17 cellular contexts compared by ENCODE assay signal in genomic region chr19:2482354-2483038, GRCh38. TPM values are rescaled to one million over a fixed set of nuclear protein-coding genes. Genes with fewer than 3 reads are reported as not detected.
A peak's percentile ranks its signal among the peaks of the same experiment; 100 is the strongest.
DNase-seq lines count a peak whose midpoint lies in the region; ATAC-seq, FAIRE-seq and TF ChIP-seq lines count a peak whose summit lies in the region.
"Had no signal": no experiment of that assay in that cellular context is flagged by ENCODE, and none has a peak within 500 bp of the region (broad histone marks: within the 10 kb centered on the region; RNA-seq: fewer than 3 reads in every experiment).

No MANE protein-coding gene starts in this region.

- peaks cover 10% of the 10 kb centered on the region for H3K9me3 ChIP-seq in CD4-positive, alpha-beta T cell (ENCODE audit: control insufficient read depth, low read length)
- H3K9me3 ChIP-seq in HEK293 (ENCODE audit: control insufficient read depth, insufficient read depth, low read depth, low read length) (no peaks in the 10 kb centered on the region), K562 (replicated peaks; ENCODE audit: control insufficient read depth, insufficient read depth, low read depth, low read length) (no peaks in the 10 kb centered on the region)
- H3K9me3 ChIP-seq: Caco-2 had no signal

- CTCF ChIA-PET in CD4-positive, alpha-beta T cell (lab: Charles Lee) = no interaction called here
- CTCF ChIA-PET in HEK293 (lab: Yijun Ruan, JAX) = no interaction called here
- CTCF ChIA-PET in K562 (lab: Yijun Ruan, JAX; ENCODE audit: low intra/inter-chr PET ratio) = no interaction called here

- in situ Hi-C loops in K562 (cut with MboI) = no loop called here

- 13% methylated on average over 10 of the region's 12 CpGs for WGBS in K562 (ENCODE audit: insufficient coverage, low coverage, missing lambda C conversion rate)

- no peak for TF ChIP-seq CTCF in CD4-positive, alpha-beta T cell (IDR thresholded peaks at IDR 0.05)
- TF ChIP-seq CTCF in HEK293 (tag by site-specific recombination; IDR thresholded peaks at IDR 0.05) (no peak), K562 (IDR thresholded peaks at IDR 0.05 in 2 of 3, conservative IDR thresholded peaks at IDR 0.05 in 1 of 3; ENCODE audit: insufficient read depth in 2 of 3, low read depth in 1 of 3, low read length in 3 of 3) (no peak), mesothelial cell of epicardium (IDR thresholded peaks at IDR 0.05; ENCODE audit: unreplicated experiment) (no peak)

- no peak for TF ChIP-seq RAD21 in K562 (CRISPR knock-in tag; conservative IDR thresholded peaks at IDR 0.05 in 1 of 2, IDR thresholded peaks at IDR 0.05 in 1 of 2)

- no peak overlapping the region for H3K27ac ChIP-seq in CD4-positive, alpha-beta T cell (ENCODE audit: low read depth, low read length)
- H3K27ac ChIP-seq in HEK293 (ENCODE audit: extremely low read depth, low read depth, low read length) (no peak overlapping the region), K562 (ENCODE audit: extremely low read depth, low read depth, low read length) (no peak overlapping the region)
- H3K27ac ChIP-seq: GM23248 had no signal

- H4K20me1 ChIP-seq in K562 (replicated peaks; ENCODE audit: control insufficient read depth, insufficient read depth, low read length) = 0 out of 2 replicates have a peak, but pooled peaks cover 5% of the 10 kb centered on the region

- H3K4me3 Mint-ChIP-seq in CD4-positive, alpha-beta T cell = peak overlapping the region; percentile 7
- H3K4me3 Mint-ChIP-seq in mesothelial cell of epicardium = no peak overlapping the region
- H3K4me3 Mint-ChIP-seq: CD8-positive, alpha-beta T cell had no signal

- no peak for TF ChIP-seq POLR2A in K562 (conservative IDR thresholded peaks at IDR 0.05)

- peaks cover 14% of the 10 kb centered on the region for H3K4me1 Mint-ChIP-seq in CD4-positive, alpha-beta T cell (ENCODE audit: low read depth)
- peaks cover 11% of the 10 kb centered on the region for H3K4me1 Mint-ChIP-seq in mesothelial cell of epicardium

- H3K4me1 ChIP-seq in HEK293 (ENCODE audit: control insufficient read depth, insufficient read depth, low read length) = peaks cover 5% of the 10 kb centered on the region
- H3K4me1 ChIP-seq in K562 (replicated peaks in 1 of 2; ENCODE audit: control insufficient read depth in 2 of 2, insufficient read depth in 2 of 2, low read length in 2 of 2) = peaks cover 0 to 13% of the 10 kb centered on the region in 2 experiments; a peak in 2 of 5 replicates
- H3K4me1 ChIP-seq: Caco-2 had no signal

- intact Hi-C loops in CD4-positive, alpha-beta T cell (cut with DNase I, micrococcal nuclease) = loop anchor here in 1 of 2 experiments (10.0 kb wide), 1 partner anchor 52 kb away; no protein-coding TSS in a partner anchor
- intact Hi-C loops in K562 (cut with micrococcal nuclease) = no loop called here

- H3K4me3 ChIP-seq in HEK293 (ENCODE audit: low read depth, low read length) = no peak overlapping the region
- no peak overlapping the region for H3K4me3 ChIP-seq in K562
- H3K4me3 ChIP-seq: GM23248 had no signal

- H3K9me1 ChIP-seq in K562 (ENCODE audit: control insufficient read depth, insufficient read depth, low read length) = no peaks in the 10 kb centered on the region

- H3K27ac Mint-ChIP-seq in CD4-positive, alpha-beta T cell = no peak overlapping the region
- H3K27ac Mint-ChIP-seq in mesothelial cell of epicardium = no peak overlapping the region
- H3K27ac Mint-ChIP-seq: CD8-positive, alpha-beta T cell had no signal

- H3K27me3 Mint-ChIP-seq in CD4-positive, alpha-beta T cell = no peaks in the 10 kb centered on the region
- no peaks in the 10 kb centered on the region for H3K27me3 Mint-ChIP-seq in mesothelial cell of epicardium (ENCODE audit: low read depth)

- H3K79me2 ChIP-seq in K562 (ENCODE audit: control insufficient read depth, insufficient read depth, low read length) = no peaks in the 10 kb centered on the region

- no peak for ATAC-seq in CD4-positive, alpha-beta T cell (ENCODE audit: poor library complexity)
- ATAC-seq in K562 = no peak
- ATAC-seq: CD8-positive, alpha-beta T cell had no signal

- no peaks in the 10 kb centered on the region for H3K27me3 ChIP-seq in CD4-positive, alpha-beta T cell (ENCODE audit: control insufficient read depth, insufficient read depth, low read length)
- H3K27me3 ChIP-seq in K562 (ENCODE audit: control insufficient read depth in 2 of 2, insufficient read depth in 2 of 2, low read length in 2 of 2) = peaks cover 6 to 43% of the 10 kb centered on the region in 2 experiments; a peak in 4 of 5 replicates

- FAIRE-seq in K562 (lab: Jason Lieb, UNC) (no peak), HTR-8/SVneo (lab: Jason Lieb, UNC) (no peak)
- FAIRE-seq: G401.6, GM19239, H1 had no signal

- TF ChIP-seq EP300 in K562 (IDR thresholded peaks at IDR 0.05; ENCODE audit: low read length) = no peak

- POLR2A ChIA-PET in CD4-positive, alpha-beta T cell (lab: Charles Lee) = no interaction called here
- POLR2A ChIA-PET in HEK293 (lab: Yijun Ruan, JAX) (no interaction called here), K562 (lab: Yijun Ruan, JAX) (no interaction called here)

- H3K36me3 Mint-ChIP-seq in CD4-positive, alpha-beta T cell (ENCODE audit: low read depth) = peaks cover 10% of the 10 kb centered on the region
- peaks cover 4% of the 10 kb centered on the region for H3K36me3 Mint-ChIP-seq in mesothelial cell of epicardium

- H3K9me3 Mint-ChIP-seq in CD4-positive, alpha-beta T cell = peaks cover 3% of the 10 kb centered on the region
- H3K9me3 Mint-ChIP-seq in mesothelial cell of epicardium = peaks cover 11% of the 10 kb centered on the region

- no peak overlapping the region for H3K4me2 ChIP-seq in K562 (ENCODE audit: insufficient read depth, low read length)

- H2AFZ ChIP-seq in K562 (ENCODE audit: low read depth, low read length) = no peak overlapping the region
- H2AFZ ChIP-seq: GM23248 had no signal

- no peak for DNase-seq in CD4-positive, alpha-beta T cell
- DNase-seq in K562 (ENCODE audit: extremely low read depth in 1 of 4, low spot score in 3 of 4) (no peak), glomerular visceral epithelial cell (ENCODE audit: extremely low spot score) (no peak), HTR-8/SVneo (ENCODE audit: insufficient read length, low spot score) (no peak), mesothelial cell of epicardium (ENCODE audit: low spot score in 2 of 2, unreplicated experiment in 2 of 2) (no peak)
- DNase-seq: C1 segment of cervical spinal cord; Caco-2; CD8-positive, alpha-beta T cell; DMS153; DND-41; H7; HCEC 1CT had no signal

- no TSS peak for BruUV-seq in K562 (replicated peaks; lab: Mats Ljungman, UMichigan)

- H3K36me3 ChIP-seq in HEK293 (ENCODE audit: control insufficient read depth in 2 of 2, insufficient read depth in 1 of 2, low read length in 2 of 2) (no peaks in the 10 kb centered on the region), K562 (ENCODE audit: control insufficient read depth, insufficient read depth, low read length) (no peaks in the 10 kb centered on the region)

- H3K9ac ChIP-seq in K562 (ENCODE audit: insufficient read depth in 1 of 2, low read depth in 2 of 2, low read length in 2 of 2) = no peak overlapping the region
- H3K9ac ChIP-seq: GM23248 had no signal

RNA-seq across cellular contexts. Expression of gene GADD45B, which starts 6.6 kb away (rescaled TPM):
- total RNA-seq in CD4-positive, alpha-beta T cell = 100 to 1,000 TPM; 284 to 285 TPM
- total RNA-seq in K562 (2011; cell fraction: chromatin; rRNA removed; ENCODE audit: low replicate concordance) = 7.1 and 17.3 TPM in 2 replicates
- total RNA-seq in K562 (2011; cell fraction: nucleolus; rRNA removed) = 18.6 and 27.0 TPM in 2 replicates
- total RNA-seq in K562 (2011; cell fraction: nucleoplasm; rRNA removed) = 12.8 and 19.0 TPM in 2 replicates
- total RNA-seq in K562 (2014; rRNA removed) (3.9 and 4.1 TPM in 2 replicates), K562 (2014; rRNA removed; fragmentation: Illumina TruSeq; extraction: Trizol) (1.7 and 2.1 TPM in 2 replicates), K562 (2015; rRNA removed; fragmentation: Illumina TruSeq; extraction: Trizol) (1.9 and 2.0 TPM in 2 replicates), K562 (2021) (2.9 and 3.1 TPM in 2 replicates), mesothelial cell of epicardium (80.0 to 84.4 TPM (median 84.1 TPM) in 3 replicates)
- polyA plus RNA-seq in K562 (2011; rRNA removed) (2.7 and 4.7 TPM in 2 replicates), K562 (2014; fragmentation: Illumina TruSeq; extraction: Trizol) (0.79 and 1.0 TPM in 2 replicates), K562 (2014; fragmentation: Nextera tagmentation; extraction: Ambion mirVana) (under 1 TPM; 0.06 to 0.18 TPM), K562 (2014; rRNA removed) (2.5 and 2.7 TPM in 2 replicates)
- 5.2 and 6.5 TPM in 2 replicates for polyA plus RNA-seq in K562 (2011; cell fraction: cytosol; rRNA removed)
- 8.7 and 19.6 TPM in 2 replicates for polyA plus RNA-seq in K562 (2011; cell fraction: nucleus; rRNA removed)
- 2.9 and 8.2 TPM in 2 replicates for polyA plus RNA-seq in K562 (2012)
- polyA minus RNA-seq in K562 (2011; rRNA and poly(A)+ RNA removed) = 3.5 and 5.2 TPM in 2 replicates
- polyA minus RNA-seq in K562 (2011; cell fraction: cytosol; rRNA and poly(A)+ RNA removed) = 4.3 and 18.2 TPM in 2 replicates
- polyA minus RNA-seq in K562 (2011; cell fraction: nucleus; rRNA and poly(A)+ RNA removed) = 17.8 and 31.2 TPM in 2 replicates

RNA-seq across cellular contexts. Expression of gene LMNB2, which starts 25.7 kb away (rescaled TPM):
- total RNA-seq in CD4-positive, alpha-beta T cell = 1 to 10 TPM; 9.7 to 10.0 TPM
- 40.1 and 85.1 TPM in 2 replicates for total RNA-seq in K562 (2011; cell fraction: chromatin; rRNA removed; ENCODE audit: low replicate concordance)
- 40.9 and 42.2 TPM in 2 replicates for total RNA-seq in K562 (2011; cell fraction: nucleolus; rRNA removed)
- 35.7 and 48.3 TPM in 2 replicates for total RNA-seq in K562 (2011; cell fraction: nucleoplasm; rRNA removed)
- total RNA-seq in K562 (2014; rRNA removed) (133 and 141 TPM in 2 replicates), K562 (2014; rRNA removed; fragmentation: Illumina TruSeq; extraction: Trizol) (46.8 and 52.9 TPM in 2 replicates), K562 (2015; rRNA removed; fragmentation: Illumina TruSeq; extraction: Trizol) (105 and 106 TPM in 2 replicates), K562 (2021) (98.3 and 123 TPM in 2 replicates), mesothelial cell of epicardium (86.0 to 95.8 TPM (median 89.0 TPM) in 3 replicates)
- polyA plus RNA-seq in K562 (2011; rRNA removed) (90.3 and 94.7 TPM in 2 replicates), K562 (2014; fragmentation: Illumina TruSeq; extraction: Trizol) (117 and 161 TPM in 2 replicates), K562 (2014; fragmentation: Nextera tagmentation; extraction: Ambion mirVana) (under 1 TPM; 0.48 to 0.71 TPM), K562 (2014; rRNA removed) (94.5 and 105 TPM in 2 replicates)
- 191 and 212 TPM in 2 replicates for polyA plus RNA-seq in K562 (2011; cell fraction: cytosol; rRNA removed)
- polyA plus RNA-seq in K562 (2011; cell fraction: nucleus; rRNA removed) = 59.1 and 76.5 TPM in 2 replicates
- 58.8 and 94.2 TPM in 2 replicates for polyA plus RNA-seq in K562 (2012)
- 57.4 and 85.2 TPM in 2 replicates for polyA minus RNA-seq in K562 (2011; rRNA and poly(A)+ RNA removed)
- polyA minus RNA-seq in K562 (2011; cell fraction: cytosol; rRNA and poly(A)+ RNA removed) = 48.5 and 69.4 TPM in 2 replicates
- polyA minus RNA-seq in K562 (2011; cell fraction: nucleus; rRNA and poly(A)+ RNA removed) = 10.8 and 13.6 TPM in 2 replicates

RNA-seq across cellular contexts. Expression of gene TIMM13, which starts 55.1 kb away (rescaled TPM):
- total RNA-seq in CD4-positive, alpha-beta T cell = 10 to 100 TPM; 17.3 to 22.3 TPM
- 33.4 and 83.5 TPM in 2 replicates for total RNA-seq in K562 (2011; cell fraction: chromatin; rRNA removed; ENCODE audit: low replicate concordance)
- total RNA-seq in K562 (2011; cell fraction: nucleolus; rRNA removed) = 50.0 and 67.9 TPM in 2 replicates
- 30.1 and 33.7 TPM in 2 replicates for total RNA-seq in K562 (2011; cell fraction: nucleoplasm; rRNA removed)
- 112 and 140 TPM in 2 replicates for total RNA-seq in K562 (2014; rRNA removed)
- total RNA-seq in K562 (2014; rRNA removed; fragmentation: Illumina TruSeq; extraction: Trizol) = 13.8 and 18.7 TPM in 2 replicates
- total RNA-seq in K562 (2015; rRNA removed; fragmentation: Illumina TruSeq; extraction: Trizol) = 81.1 and 90.4 TPM in 2 replicates
- total RNA-seq in K562 (2021) = 215 and 235 TPM in 2 replicates
- polyA plus RNA-seq in K562 (2011; rRNA removed) = 35.0 and 50.3 TPM in 2 replicates
- 77.5 and 236 TPM in 2 replicates for polyA plus RNA-seq in K562 (2011; cell fraction: cytosol; rRNA removed)
- polyA plus RNA-seq in K562 (2011; cell fraction: nucleus; rRNA removed) = 41.8 and 63.1 TPM in 2 replicates
- polyA plus RNA-seq in K562 (2012) = 83.8 and 112 TPM in 2 replicates
- polyA plus RNA-seq in K562 (2014; fragmentation: Illumina TruSeq; extraction: Trizol) = 20.3 and 68.0 TPM in 2 replicates
- 10 to 100 TPM; 17.6 to 71.8 TPM for polyA plus RNA-seq in K562 (2014; fragmentation: Nextera tagmentation; extraction: Ambion mirVana)
- 105 and 132 TPM in 2 replicates for polyA plus RNA-seq in K562 (2014; rRNA removed)
- polyA minus RNA-seq in K562 (2011; rRNA and poly(A)+ RNA removed) = 4.1 and 9.6 TPM in 2 replicates
- polyA minus RNA-seq in K562 (2011; cell fraction: cytosol; rRNA and poly(A)+ RNA removed) = 27.2 and 34.0 TPM in 2 replicates
- 18.0 and 20.1 TPM in 2 replicates for polyA minus RNA-seq in K562 (2011; cell fraction: nucleus; rRNA and poly(A)+ RNA removed)
- 101 to 110 TPM (median 102 TPM) in 3 replicates for total RNA-seq in mesothelial cell of epicardium
